In genomic region chr2:18834341-18834740, GRCh38 we compare ENCODE assay signal across 14 cellular contexts.
A peak's percentile ranks its signal among the peaks of the same experiment; 100 is the strongest.
DNase-seq lines count a peak whose midpoint lies in the region; ATAC-seq, FAIRE-seq and TF ChIP-seq lines count a peak whose summit lies in the region.
"Had no signal": no experiment of that assay in that cellular context is flagged by ENCODE, and none has a peak within 500 bp of the region (broad histone marks: within the 10 kb centered on the region; RNA-seq: fewer than 3 reads in every experiment).

No MANE protein-coding gene starts in this region.

- H3K9me3 ChIP-seq in RWPE2 (ENCODE audit: severe bottlenecking) (no peaks in the 10 kb centered on the region), fibroblast of lung (ENCODE audit: control insufficient read depth, insufficient read depth, low read depth, low read length) (no peaks in the 10 kb centered on the region), psoas muscle (no peaks in the 10 kb centered on the region)
- H3K9me3 ChIP-seq: spleen, tibial nerve had no signal

- no peak for TF ChIP-seq POLR2A in GM12891 (IDR thresholded peaks at IDR 0.05; ENCODE audit: low read depth, low read length)

- H3K36me3 ChIP-seq in RWPE2 (ENCODE audit: low read depth) (no peaks in the 10 kb centered on the region), fibroblast of lung (ENCODE audit: control insufficient read depth, insufficient read depth, low read length) (no peaks in the 10 kb centered on the region), psoas muscle (ENCODE audit: insufficient read depth in 1 of 2, low read depth in 1 of 2) (no peaks in the 10 kb centered on the region)
- H3K36me3 ChIP-seq: spleen, tibial nerve had no signal

- DNase-seq in GM04503 (ENCODE audit: low read depth) (peak; percentile 65), RWPE2 (ENCODE audit: low spot score) (no peak), fibroblast of lung (ENCODE audit: low read depth in 2 of 2) (peak; percentile 62 to 77), psoas muscle (no peak), Ammon's horn (ENCODE audit: low spot score) (no peak), GM12891 (ENCODE audit: insufficient read length, low spot score) (no peak), activated gamma-delta T cell treated with Interleukin-2 at 50 U/mL for 16 hours (no peak)
- DNase-seq: activated CD4-positive, alpha-beta T cell treated with anti-CD3 and anti-CD28 coated beads, Interleukin-2, amount 10 ng/mL, durations not matched to agents 24 days and 14 days; cerebellar nuclear complex; islet precursor cell; spleen had no signal

- H3K27ac ChIP-seq in RWPE2 (ENCODE audit: poor library complexity, severe bottlenecking) = peak overlapping the region; percentile 12
- H3K27ac ChIP-seq in fibroblast of lung (ENCODE audit: insufficient read depth, low read length) = no peak overlapping the region
- no peak overlapping the region for H3K27ac ChIP-seq in psoas muscle
- H3K27ac ChIP-seq: spleen had no signal

- H3K27me3 ChIP-seq in RWPE2 (ENCODE audit: insufficient read depth, poor library complexity, severe bottlenecking) = no peaks in the 10 kb centered on the region
- no peaks in the 10 kb centered on the region for H3K27me3 ChIP-seq in fibroblast of lung (ENCODE audit: control insufficient read depth, insufficient read depth, low read length)
- H3K27me3 ChIP-seq in psoas muscle (ENCODE audit: insufficient read depth in 3 of 3, low read length in 2 of 3) = no peaks in the 10 kb centered on the region
- H3K27me3 ChIP-seq: spleen, tibial nerve had no signal

- FAIRE-seq in GM12891 (lab: Jason Lieb, UNC) = no peak

- H4K20me1 ChIP-seq in fibroblast of lung (ENCODE audit: control insufficient read depth, extremely low read depth, insufficient read depth, low read length) = no peaks in the 10 kb centered on the region

- TF ChIP-seq CTCF in RWPE2 (IDR thresholded peaks at IDR 0.05; ENCODE audit: poor library complexity, severe bottlenecking) (no peak), fibroblast of lung (conservative IDR thresholded peaks at IDR 0.05 in 1 of 2, IDR thresholded peaks at IDR 0.05 in 1 of 2; ENCODE audit: low read depth in 1 of 2, low read length in 2 of 2) (no peak), psoas muscle (IDR thresholded peaks at IDR 0.05) (no peak)

- 13 to 44% (median 29%) methylated on average over 1 of the region's 1 CpG for WGBS in psoas muscle, 3 donors

- H3K4me3 ChIP-seq in RWPE2 (ENCODE audit: severe bottlenecking) = no peak overlapping the region
- H3K4me3 ChIP-seq in fibroblast of lung (replicated peaks in 1 of 4; ENCODE audit: control extremely low read depth in 1 of 4, insufficient read depth in 1 of 4, low read depth in 3 of 4, low read length in 4 of 4) = no peak overlapping the region
- H3K4me3 ChIP-seq in psoas muscle = no peak overlapping the region
- H3K4me3 ChIP-seq: GM23338, spleen, tibial nerve had no signal

- H2AFZ ChIP-seq in fibroblast of lung (ENCODE audit: low read length) = no peak overlapping the region
- H2AFZ ChIP-seq: GM23338 had no signal

- no peak overlapping the region for H3K9ac ChIP-seq in fibroblast of lung (ENCODE audit: insufficient read depth, low read length)

- ATAC-seq in RWPE2 (ENCODE audit: low read depth) (peak; percentile 92), psoas muscle (peak; percentile 65 to 77 (median 70)), GM21528 (IDR thresholded peaks at IDR 0.05; ENCODE audit: low FRiP score, unreplicated experiment) (no peak)
- ATAC-seq: GM23338 had no signal

- H3K4me1 ChIP-seq in RWPE2 (ENCODE audit: insufficient read depth, poor library complexity, severe bottlenecking) (peaks cover 16% of the 10 kb centered on the region), fibroblast of lung (ENCODE audit: control insufficient read depth, extremely low read depth, insufficient read depth, low read length) (peaks cover 12% of the 10 kb centered on the region), psoas muscle (peaks cover 24% of the 10 kb centered on the region)
- H3K4me1 ChIP-seq: spleen had no signal

- H3K79me2 ChIP-seq in fibroblast of lung (ENCODE audit: control insufficient read depth, insufficient read depth, low read length) = no peaks in the 10 kb centered on the region

- intact Hi-C loops in psoas muscle (cut with DNase I) = no loop called here

- peak overlapping the region; percentile 32 for H3K4me2 ChIP-seq in fibroblast of lung (ENCODE audit: extremely low read depth, insufficient read depth, low read length)
- H3K4me2 ChIP-seq: GM23338 had no signal

TF ChIP-seq in GM12891, 5 proteins besides CTCF, POLR2A, EP300 and RAD21:
- TF ChIP-seq PAX5 (IDR thresholded peaks at IDR 0.05; ENCODE audit: insufficient read depth, low read length, severe bottlenecking) (no peak), POU2F2 (IDR thresholded peaks at IDR 0.05; ENCODE audit: low read depth, low read length) (no peak), POLR2AphosphoS5 (IDR thresholded peaks at IDR 0.05; ENCODE audit: low read depth, low read length) (no peak), TAF1 (IDR thresholded peaks at IDR 0.05; ENCODE audit: low read depth, low read length) (no peak), SPI1 (IDR thresholded peaks at IDR 0.05; ENCODE audit: low read depth, low read length) (no peak)

Comparison
In these comparisons a context has a peak if more than half of its experiments do, and no peak if none do; other contexts are left out.
1. DNase-seq: peak in GM04503 (single experiment) and fibroblast of lung (2 of 2); none in RWPE2 (single experiment), psoas muscle (0 of 2), Ammon's horn (single experiment), GM12891 (single experiment) and activated gamma-delta T cell treated with Interleukin-2 at 50 U/mL for 16 hours (single experiment).